21 cellular contexts compared by ENCODE assay signal in genomic region chr1:235045921-235046601, GRCh38.
A peak's percentile ranks its signal among the peaks of the same experiment; 100 is the strongest.
DNase-seq lines count a peak whose midpoint lies in the region; ATAC-seq and TF ChIP-seq lines count a peak whose summit lies in the region.
"Had no signal": no experiment of that assay in that cellular context is flagged by ENCODE, and none has a peak within 500 bp of the region (broad histone marks: within the 10 kb centered on the region; RNA-seq: fewer than 3 reads in every experiment).

No MANE protein-coding gene starts in this region.

- no peaks in the 10 kb centered on the region for H3K27me3 ChIP-seq in upper lobe of right lung
- H3K27me3 ChIP-seq: sigmoid colon had no signal

- TF ChIP-seq CTCF in activated B cell treated with CpG ODN at 0.5 μM for 24 hours (IDR thresholded peaks at IDR 0.05) (no peak), upper lobe of right lung (IDR thresholded peaks at IDR 0.05) (no peak), omental fat pad (IDR thresholded peaks at IDR 0.05) (no peak)

- H3K27me3 Mint-ChIP-seq in activated T-cell treated with anti-CD3 and anti-CD28 coated beads, Interleukin-2, amount 50 U/mL, for 24 hours = no peaks in the 10 kb centered on the region
- H3K27me3 Mint-ChIP-seq in activated B cell treated with CpG ODN at 0.5 μM for 24 hours (no peaks in the 10 kb centered on the region), memory B cell (no peaks in the 10 kb centered on the region)
- H3K27me3 Mint-ChIP-seq: CD4-positive, alpha-beta T cell; naive B cell had no signal

- peaks cover 25% of the 10 kb centered on the region for H3K4me1 ChIP-seq in upper lobe of right lung

- peaks cover 52% of the 10 kb centered on the region for H3K4me1 Mint-ChIP-seq in activated T-cell treated with anti-CD3 and anti-CD28 coated beads, Interleukin-2, amount 50 U/mL, for 24 hours (ENCODE audit: low read depth)
- H3K4me1 Mint-ChIP-seq in activated B cell treated with CpG ODN at 0.5 μM for 24 hours (peaks cover 39% of the 10 kb centered on the region), memory B cell (peaks cover 17% of the 10 kb centered on the region)

- H3K9me3 ChIP-seq in upper lobe of right lung = no peaks in the 10 kb centered on the region
- H3K9me3 ChIP-seq: sigmoid colon had no signal

- POLR2A ChIA-PET in activated B cell treated with CpG ODN at 0.5 μM for 24 hours (lab: Charles Lee) = interaction anchor here (0.6 to 6.6 kb wide), 4 partner anchors 11 to 431 kb away, joined by 3 to 115 read pairs (median 4); no protein-coding TSS in a partner anchor

- ATAC-seq in activated B cell treated with CpG ODN at 0.5 μM for 24 hours (ENCODE audit: low read depth) (no peak), memory B cell (ENCODE audit: low read depth) (no peak), upper lobe of right lung (no peak), omental fat pad (ENCODE audit: low FRiP score) (no peak)

- H3K9me3 Mint-ChIP-seq in activated T-cell treated with anti-CD3 and anti-CD28 coated beads, Interleukin-2, amount 50 U/mL, for 24 hours = no peaks in the 10 kb centered on the region
- H3K9me3 Mint-ChIP-seq in activated B cell treated with CpG ODN at 0.5 μM for 24 hours (no peaks in the 10 kb centered on the region), memory B cell (no peaks in the 10 kb centered on the region)
- H3K9me3 Mint-ChIP-seq: CD4-positive, alpha-beta T cell; naive B cell had no signal

- no peak overlapping the region for H3K27ac ChIP-seq in upper lobe of right lung
- H3K27ac ChIP-seq: RWPE1 had no signal

- H3K27ac Mint-ChIP-seq in activated T-cell treated with anti-CD3 and anti-CD28 coated beads, Interleukin-2, amount 50 U/mL, for 24 hours = peak overlapping the region; percentile 35
- peak overlapping the region; percentile 61 for H3K27ac Mint-ChIP-seq in activated B cell treated with CpG ODN at 0.5 μM for 24 hours
- peak overlapping the region; percentile 63 for H3K27ac Mint-ChIP-seq in memory B cell
- H3K27ac Mint-ChIP-seq: CD4-positive, alpha-beta T cell had no signal

- no peak for DNase-seq in activated T-cell treated with anti-CD3 and anti-CD28 coated beads, Interleukin-2, amount 50 U/mL, for 24 hours
- DNase-seq in activated T-cell treated with anti-CD3 and anti-CD28 coated beads, Interleukin-2, amount 50 U/mL, for 1 hour = no peak
- DNase-seq in activated B cell treated with CpG ODN at 0.5 μM for 24 hours (no peak), memory B cell (ENCODE audit: low spot score in 2 of 2) (no peak), upper lobe of right lung (peak; percentile 52), NCI-H345 (lab: John Stamatoyannopoulos, UW) (no peak), omental fat pad (ENCODE audit: low spot score) (no peak), NCI-H2227 treated with DMSO at 0.1 percent for 48 hours (lab: John Stamatoyannopoulos, UW) (no peak)
- DNase-seq: activated CD4-positive, alpha-beta T cell treated with anti-CD3 and anti-CD28 coated beads, Interleukin-2, amount 50 U/mL, for 4 hours; CD4-positive, alpha-beta T cell; DMS53; hippocampal formation; KG1; mammary epithelial cell; naive B cell; NCI-H1930; NCI-H446 treated with DMSO at 0.1 percent for 48 hours; sigmoid colon; stimulated activated naive CD4-positive, alpha-beta T cell treated with Interleukin-2 at 50 U/mL for 16 hours had no signal

- no peaks in the 10 kb centered on the region for H3K36me3 Mint-ChIP-seq in activated T-cell treated with anti-CD3 and anti-CD28 coated beads, Interleukin-2, amount 50 U/mL, for 24 hours (ENCODE audit: low read depth)
- no peaks in the 10 kb centered on the region for H3K36me3 Mint-ChIP-seq in activated B cell treated with CpG ODN at 0.5 μM for 24 hours (ENCODE audit: low read depth)
- no peaks in the 10 kb centered on the region for H3K36me3 Mint-ChIP-seq in memory B cell
- H3K36me3 Mint-ChIP-seq: naive B cell had no signal

- H3K4me3 Mint-ChIP-seq in activated T-cell treated with anti-CD3 and anti-CD28 coated beads, Interleukin-2, amount 50 U/mL, for 24 hours = no peak overlapping the region
- H3K4me3 Mint-ChIP-seq in activated B cell treated with CpG ODN at 0.5 μM for 24 hours = no peak overlapping the region
- no peak overlapping the region for H3K4me3 Mint-ChIP-seq in memory B cell
- H3K4me3 Mint-ChIP-seq: CD4-positive, alpha-beta T cell; naive B cell had no signal

- intact Hi-C loops in activated B cell treated with CpG ODN at 0.5 μM for 24 hours (cut with micrococcal nuclease) = no loop called here
- intact Hi-C loops in upper lobe of right lung (cut with DNase I) = no loop called here

- CTCF ChIA-PET in activated B cell treated with CpG ODN at 0.5 μM for 24 hours (lab: Charles Lee) = interaction anchor here (1.5 kb wide), 1 partner anchor 9 kb away, joined by 4 read pairs; no protein-coding TSS in a partner anchor

- H3K4me3 ChIP-seq in upper lobe of right lung = no peak overlapping the region
- H3K4me3 ChIP-seq: coronary artery, sigmoid colon had no signal

- H3K36me3 ChIP-seq in upper lobe of right lung = no peaks in the 10 kb centered on the region
- H3K36me3 ChIP-seq: sigmoid colon had no signal
